Comparison of ENCODE assay signal across 1 cellular context in genomic region chr17:50058296-50058945, GRCh38.
TF ChIP-seq lines count a peak whose summit lies in the region.

No MANE protein-coding gene starts in this region.

TF ChIP-seq in HepG2, 621 proteins besides CTCF, POLR2A, EP300 and RAD21:
- TF ChIP-seq HCFC1 (IDR thresholded peaks at IDR 0.05; ENCODE audit: low read depth, low read length) (no peak), MNT (IDR thresholded peaks at IDR 0.05) (0 out of 2 replicates have a peak, but pooled peaks have one; percentile 46)
